ENCODE assay signal across 17 cellular contexts in the genomic region with DNA sequence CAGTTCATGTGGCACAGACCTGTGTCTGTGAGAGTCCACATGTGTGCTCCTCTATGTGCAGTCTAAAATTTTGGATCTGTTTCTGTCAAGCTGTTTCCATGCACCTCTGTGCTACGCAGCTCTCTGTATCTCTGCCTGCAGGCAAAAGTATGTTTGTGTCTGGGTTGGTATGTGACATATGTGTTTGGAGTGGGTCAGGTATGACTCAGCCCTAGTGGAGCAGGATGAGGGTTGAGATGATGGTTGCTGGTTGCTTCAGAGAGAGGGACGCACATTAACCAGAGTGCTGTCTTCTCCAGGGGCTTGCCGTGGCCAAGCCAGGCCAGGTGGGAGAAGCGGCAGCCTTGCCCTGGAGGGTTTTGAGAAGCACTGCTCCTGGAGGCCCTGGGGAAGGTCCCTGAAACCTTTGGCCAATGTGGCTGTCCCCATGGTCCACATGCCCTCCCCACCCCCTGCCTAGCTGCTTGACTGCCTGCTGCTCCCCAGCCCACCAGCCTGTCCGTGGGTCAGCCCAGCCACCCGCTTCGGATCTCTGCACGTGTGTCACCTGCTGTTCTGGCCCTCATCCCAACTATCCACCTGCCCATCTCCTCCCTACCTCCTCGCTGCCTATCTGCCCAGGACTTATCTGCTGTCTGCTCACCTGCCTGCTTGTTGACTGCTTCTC. TPM values are rescaled to one million over a fixed set of nuclear protein-coding genes. Genes with fewer than 3 reads are reported as not detected.
DNase-seq lines count a peak whose midpoint lies in the region; ATAC-seq and TF ChIP-seq lines count a peak whose summit lies in the region.
"Had no signal": no experiment of that assay in that cellular context is flagged by ENCODE, and none has a peak within 500 bp of the region (broad histone marks: within the 10 kb centered on the region; RNA-seq: fewer than 3 reads in every experiment).

No MANE protein-coding gene starts in this region.

- TF ChIP-seq RAD21 in IMR-90 (IDR thresholded peaks at IDR 0.05; ENCODE audit: low read length), result no peak

- DNase-seq in AG20443 (ENCODE audit: low spot score), result peak; percentile 57
- peak; percentile 80 for DNase-seq in IMR-90
- peak; percentile 73 for DNase-seq in adipocyte (ENCODE audit: low read depth)
- peak; percentile 34 for DNase-seq in glomerular visceral epithelial cell (ENCODE audit: extremely low spot score)
- DNase-seq in KBM-7, result no peak
- DNase-seq in NCI-H446 treated with DMSO at 0.1 percent for 48 hours (lab: John Stamatoyannopoulos, UW), result no peak
- DNase-seq in body of pancreas, result no peak
- DNase-seq in posterior vena cava (ENCODE audit: low spot score), result no peak
- DNase-seq: activated CD4-positive, alpha-beta T cell treated with anti-CD3 and anti-CD28 coated beads for 1 hour; midbrain; NCI-H2081 treated with DMSO at 0.1 percent for 48 hours; psoas muscle; stimulated activated CD4-positive, alpha-beta T cell treated with anti-CD3 and anti-CD28 coated beads, Interleukin-2, amount 100 ng/mL, for 24 hours; stimulated activated naive CD4-positive, alpha-beta T cell; SW 1271 had no signal

- in situ Hi-C loops in IMR-90 (cut with MboI; ENCODE audit: low sequenced_read_pairs) (no loop called here), KBM-7 (cut with MboI; ENCODE audit: low pct_unique_long_range_greater_than_20kb, low sequenced_read_pairs) (no loop called here)

- H2BK5ac ChIP-seq in IMR-90 (ENCODE audit: low read depth, low read length, poor library complexity, severe bottlenecking), result peak overlapping the region; percentile 56

- H3K56ac ChIP-seq in IMR-90 (ENCODE audit: extremely low read depth, insufficient read depth, low read length), result no peak overlapping the region

- H3K18ac ChIP-seq in IMR-90 (ENCODE audit: low read depth, low read length), result no peak overlapping the region

- peaks cover 0 to 44% of the 10 kb centered on the region in 2 experiments for H3K79me1 ChIP-seq in IMR-90 (ENCODE audit: low read depth in 1 of 2, low read length in 2 of 2)

- H4K8ac ChIP-seq in IMR-90 (ENCODE audit: low read depth in 2 of 2, low read length in 2 of 2), result no peak overlapping the region

- H4K5ac ChIP-seq in IMR-90 (ENCODE audit: low read depth, low read length), result no peak overlapping the region

- H3K9me1 ChIP-seq in IMR-90 (ENCODE audit: insufficient read depth, low read length), result peaks cover 18% of the 10 kb centered on the region

- CTCF ChIA-PET in IMR-90 (lab: Yijun Ruan, JAX), result no interaction called here

- H3K4me2 ChIP-seq in IMR-90 (ENCODE audit: low read depth, low read length), result peak overlapping the region; percentile 32; the same call in 1 of the 2 replicates
- H3K4me2 ChIP-seq: BLaER1 had no signal

- peak overlapping the region; percentile 49 for H3K4ac ChIP-seq in IMR-90 (ENCODE audit: low read depth, low read length)

- H3K14ac ChIP-seq in IMR-90 (replicated peaks; ENCODE audit: low read depth, low read length), result 0 out of 2 replicates have a peak overlapping the region, but pooled peaks have one; percentile 48

- H3K27ac ChIP-seq in IMR-90 (ENCODE audit: insufficient read depth, low read length) (no peak overlapping the region; the same call in 1 of the 2 replicates), body of pancreas (no peak overlapping the region)
- H3K27ac ChIP-seq: BLaER1, epithelial cell of prostate, psoas muscle had no signal

- POLR2A ChIA-PET in IMR-90 (lab: Charles Lee; ENCODE audit: unreplicated experiment), result no interaction called here

- dilution Hi-C loops in IMR-90 (cut with HindIII; ENCODE audit: low sequenced_read_pairs, unreplicated experiment), result no loop called here

- peak overlapping the region; percentile 58 for H2AFZ ChIP-seq in IMR-90 (replicated peaks; ENCODE audit: low read length, poor library complexity)

- no peaks in the 10 kb centered on the region for H3K27me3 ChIP-seq in IMR-90 (ENCODE audit: control insufficient read depth, insufficient read depth, low read length)
- no peaks in the 10 kb centered on the region for H3K27me3 ChIP-seq in adipocyte (replicated peaks; ENCODE audit: control insufficient read depth, insufficient read depth, low read length)
- H3K27me3 ChIP-seq in body of pancreas, result no peaks in the 10 kb centered on the region
- H3K27me3 ChIP-seq: BLaER1 had no signal

- 84% methylated on average over 6 of the region's 9 CpGs; no CpG with 5 or more reads in 1 of the 2 experiments for WGBS in IMR-90 (ENCODE audit: extremely low coverage in 2 of 2, insufficient read length in 1 of 2), 2 experiments
- WGBS in body of pancreas, 2 donors, result 33 to 73% methylated on average over 4 to 9 of the region's 9 CpGs

- no peak overlapping the region for H3K23ac ChIP-seq in IMR-90 (ENCODE audit: low read depth, low read length)

- H3K4me1 ChIP-seq in IMR-90 (ENCODE audit: control insufficient read depth, insufficient read depth, low read length) (peaks cover 14% of the 10 kb centered on the region), adipocyte (ENCODE audit: control insufficient read depth, insufficient read depth, low read length) (peaks cover 9% of the 10 kb centered on the region), body of pancreas (peaks cover 14% of the 10 kb centered on the region)

- peak overlapping the region; percentile 43; the same call in 1 of the 2 replicates for H4K91ac ChIP-seq in IMR-90 (ENCODE audit: insufficient read depth, low read depth, low read length)

- peak overlapping the region; percentile 60 for H2AK9ac ChIP-seq in IMR-90 (replicated peaks; ENCODE audit: low read depth, low read length, poor library complexity)

- H2BK120ac ChIP-seq in IMR-90 (ENCODE audit: low read depth, low read length), result peak overlapping the region; percentile 35

- intact Hi-C loops in IMR-90 (cut with micrococcal nuclease) (no loop called here), body of pancreas (cut with DNase I) (no loop called here), posterior vena cava (cut with DNase I) (no loop called here)

- TF ChIP-seq POLR2A in IMR-90 (IDR thresholded peaks at IDR 0.05; ENCODE audit: low read depth, low read length) (no peak), body of pancreas (IDR thresholded peaks at IDR 0.05) (no peak)

- ATAC-seq in IMR-90 (ENCODE audit: low read depth), result peak; percentile 16
- ATAC-seq in body of pancreas, result no peak
- ATAC-seq: psoas muscle had no signal

- no peak overlapping the region for H3K4me3 ChIP-seq in IMR-90 (ENCODE audit: insufficient read depth, low read depth, low read length)
- no peak overlapping the region for H3K4me3 ChIP-seq in adipocyte (ENCODE audit: low read length)
- H3K4me3 ChIP-seq in body of pancreas, result no peak overlapping the region
- H3K4me3 ChIP-seq: BLaER1, psoas muscle had no signal

- 0 out of 3 replicates have a peak overlapping the region, but pooled peaks have one; percentile 15 for H2BK15ac ChIP-seq in IMR-90 (ENCODE audit: low read depth, low read length)

- BruUV-seq in IMR-90 (replicated peaks; lab: Mats Ljungman, UMichigan), result no TSS peak

- H3K9me3 ChIP-seq in IMR-90 (ENCODE audit: control insufficient read depth, insufficient read depth, low read length), result no peaks in the 10 kb centered on the region
- no peaks in the 10 kb centered on the region for H3K9me3 ChIP-seq in adipocyte (ENCODE audit: control insufficient read depth, low read length)
- no peaks in the 10 kb centered on the region for H3K9me3 ChIP-seq in body of pancreas
- H3K9me3 ChIP-seq: psoas muscle had no signal

- peak overlapping the region; percentile 70 for H2AK5ac ChIP-seq in IMR-90 (ENCODE audit: low read depth, low read length)

- no peak for TF ChIP-seq CTCF in IMR-90 (conservative IDR thresholded peaks at IDR 0.05; ENCODE audit: low read depth, low read length)
- TF ChIP-seq CTCF in body of pancreas (IDR thresholded peaks at IDR 0.05), result no peak

- H2BK20ac ChIP-seq in IMR-90 (ENCODE audit: low read depth, low read length), result 0 out of 2 replicates have a peak overlapping the region, but pooled peaks have one; percentile 38

- H3K36me3 ChIP-seq in IMR-90 (ENCODE audit: control insufficient read depth, insufficient read depth, low read length), result no peaks in the 10 kb centered on the region
- H3K36me3 ChIP-seq in adipocyte (ENCODE audit: control insufficient read depth, insufficient read depth, low read length, severe bottlenecking), result peaks cover 4% of the 10 kb centered on the region
- H3K36me3 ChIP-seq in body of pancreas (replicated peaks in 1 of 2; ENCODE audit: insufficient read depth in 1 of 2, low read depth in 2 of 2), result no peaks in the 10 kb centered on the region
- H3K36me3 ChIP-seq: BLaER1 had no signal

- H4K20me1 ChIP-seq in IMR-90 (ENCODE audit: insufficient read depth, low read length), result no peaks in the 10 kb centered on the region

- H3K9ac ChIP-seq in IMR-90 (ENCODE audit: low read depth, low read length) (no peak overlapping the region), adipocyte (ENCODE audit: low read length) (no peak overlapping the region)
- H3K9ac ChIP-seq: BLaER1 had no signal

TF ChIP-seq in IMR-90, 13 proteins besides CTCF, POLR2A, EP300 and RAD21 (continues in another document):
- TF ChIP-seq CEBPB (IDR thresholded peaks at IDR 0.05; ENCODE audit: low read depth, low read length) (peak; percentile 77), MAZ (IDR thresholded peaks at IDR 0.05; ENCODE audit: borderline replicate concordance, low read depth, low read length) (0 out of 2 replicates have a peak, but pooled peaks have one; percentile 25), RFX5 (IDR thresholded peaks at IDR 0.05; ENCODE audit: low read depth, low read length) (no peak), SMC3 (IDR thresholded peaks at IDR 0.05; ENCODE audit: low read depth, low read length) (no peak)

RNA-seq across cellular contexts. Expression of a gene that starts 4.1 kb away (rescaled TPM):
- total RNA-seq in IMR-90 (2012; rRNA removed), result 49.8 and 63.3 TPM in 2 replicates
- 64.6 and 147 TPM in 2 replicates for polyA plus RNA-seq in IMR-90 (2012; rRNA removed)
- 167 and 245 TPM in 2 replicates for polyA plus RNA-seq in IMR-90 (2012; cell fraction: cytosol; rRNA removed)
- 42.8 and 99.5 TPM in 2 replicates for polyA plus RNA-seq in IMR-90 (2012; cell fraction: nucleus; rRNA removed; ENCODE audit: low replicate concordance)
- 10 to 100 TPM; 32.2 to 32.3 TPM for total RNA-seq in body of pancreas
- total RNA-seq in posterior vena cava, result 10 to 100 TPM; 38.0 to 39.5 TPM

RNA-seq across cellular contexts. Expression of a gene that starts 21.4 kb away (rescaled TPM):
- total RNA-seq in IMR-90 (2012; rRNA removed) (1.8 and 1.9 TPM in 2 replicates), body of pancreas (under 1 TPM; 0.33 to 0.52 TPM), posterior vena cava (1 to 10 TPM; 1.6 to 2.8 TPM)
- 11.0 and 11.9 TPM in 2 replicates for polyA plus RNA-seq in IMR-90 (2012; rRNA removed)
- 2.6 and 2.9 TPM in 2 replicates for polyA plus RNA-seq in IMR-90 (2012; cell fraction: cytosol; rRNA removed)
- 65.3 and 92.1 TPM in 2 replicates for polyA plus RNA-seq in IMR-90 (2012; cell fraction: nucleus; rRNA removed; ENCODE audit: low replicate concordance)

RNA-seq across cellular contexts. Expression of a gene that starts 58.2 kb away (rescaled TPM):
- total RNA-seq in IMR-90 (2012; rRNA removed) (13.9 and 16.0 TPM in 2 replicates), body of pancreas (10 to 100 TPM; 25.2 to 30.3 TPM), posterior vena cava (10 to 100 TPM; 68.5 to 94.8 TPM)
- 29.9 and 30.6 TPM in 2 replicates for polyA plus RNA-seq in IMR-90 (2012; rRNA removed)
- 19.7 and 29.3 TPM in 2 replicates for polyA plus RNA-seq in IMR-90 (2012; cell fraction: cytosol; rRNA removed)
- 49.8 and 78.6 TPM in 2 replicates for polyA plus RNA-seq in IMR-90 (2012; cell fraction: nucleus; rRNA removed; ENCODE audit: low replicate concordance)

Comparison
In these comparisons a context has a peak if more than half of its experiments do, and no peak if none do; other contexts are left out.
1. DNase-seq: peak in AG20443 (single experiment), IMR-90 (single experiment), adipocyte (single experiment) and glomerular visceral epithelial cell (single experiment); none in KBM-7 (single experiment), NCI-H446 treated with DMSO at 0.1 percent for 48 hours (single experiment), body of pancreas (0 of 4) and posterior vena cava (single experiment).